25 cellular contexts compared by ENCODE assay signal in the genomic region with DNA sequence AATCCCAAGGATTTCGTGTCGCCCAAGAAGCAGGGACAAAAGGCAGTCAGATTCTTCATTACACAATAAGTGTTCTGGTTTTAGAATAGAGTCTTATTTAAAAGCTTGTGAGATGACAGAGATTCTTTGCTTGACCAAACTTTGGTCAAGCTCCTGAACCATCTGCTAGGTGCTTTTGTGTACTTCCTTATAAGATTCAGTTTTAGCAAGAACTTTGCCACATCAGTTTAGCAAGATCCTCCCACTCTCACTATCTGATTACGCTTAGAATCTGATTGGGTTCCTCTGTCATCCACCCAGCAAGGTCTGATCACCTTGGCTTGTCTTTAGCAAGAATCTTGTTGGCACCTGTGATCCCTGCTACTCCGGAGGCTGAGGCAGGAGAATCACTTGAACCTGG. TPM values are rescaled to one million over a fixed set of nuclear protein-coding genes. Genes with fewer than 3 reads are reported as not detected.
DNase-seq lines count a peak whose midpoint lies in the region; ATAC-seq, FAIRE-seq and TF ChIP-seq lines count a peak whose summit lies in the region.
"Had no signal": no experiment of that assay in that cellular context is flagged by ENCODE, and none has a peak within 500 bp of the region (broad histone marks: within the 10 kb centered on the region; RNA-seq: fewer than 3 reads in every experiment).

No MANE protein-coding gene starts in this region.

- no peak for DNase-seq in Karpas-422
- DNase-seq in GM12878 (ENCODE audit: low read depth, low spot score): no peak
- DNase-seq in mesenchymal stem cell: no peak
- no peak for DNase-seq in GM19239 (ENCODE audit: insufficient read length, low spot score)
- no peak for DNase-seq in sigmoid colon
- no peak for DNase-seq in C1 segment of cervical spinal cord (lab: John Stamatoyannopoulos, UW)
- DNase-seq: 8988T; ACHN; AML-193; BE2C; CD4-positive, alpha-beta T cell; CD8-positive, alpha-beta memory T cell; DMS 273 treated with DMSO at 0.1 percent for 48 hours; DMS79; EL; GDM1; H9 had no signal

- no peak overlapping the region for H3K9ac ChIP-seq in BLaER1 treated with 17β-estradiol and CSF1 and Interleukin-3, amounts not matched to agents 10 nM and 100 nM
- H3K9ac ChIP-seq in Karpas-422 (ENCODE audit: low read length) (no peak overlapping the region), GM12878 (ENCODE audit: control insufficient read depth, insufficient read depth, low read length) (no peak overlapping the region), mesenchymal stem cell (ENCODE audit: low read length) (no peak overlapping the region)
- H3K9ac ChIP-seq: GM23248 had no signal

- no peak overlapping the region for H2BK5ac ChIP-seq in mesenchymal stem cell (ENCODE audit: low read depth, low read length, poor library complexity, severe bottlenecking)

- H2BK120ac ChIP-seq in mesenchymal stem cell (ENCODE audit: low read depth, low read length): no peak overlapping the region

- BruUV-seq in GM12878 (replicated peaks; lab: Mats Ljungman, UMichigan): no TSS peak

- no peaks in the 10 kb centered on the region for H3K27me3 ChIP-seq in BLaER1 treated with 17β-estradiol and CSF1 and Interleukin-3, amounts not matched to agents 10 nM and 100 nM
- H3K27me3 ChIP-seq in Karpas-422 (ENCODE audit: low read length) (no peaks in the 10 kb centered on the region), GM12878 (replicated peaks in 1 of 2; ENCODE audit: control insufficient read depth in 2 of 2, insufficient read depth in 2 of 2, low read length in 1 of 2) (no peaks in the 10 kb centered on the region), mesenchymal stem cell (ENCODE audit: control insufficient read depth in 1 of 2, insufficient read depth in 1 of 2, low read length in 2 of 2) (peaks cover 0 to 6% of the 10 kb centered on the region in 2 experiments), sigmoid colon (no peaks in the 10 kb centered on the region)

- H3K4me3 ChIP-seq in BLaER1 treated with 17β-estradiol and CSF1 and Interleukin-3, amounts not matched to agents 10 nM and 100 nM: no peak overlapping the region
- H3K4me3 ChIP-seq in Karpas-422 (ENCODE audit: low read length) (no peak overlapping the region; the same call in 1 of the 2 replicates), GM12878 (no peak overlapping the region), mesenchymal stem cell (ENCODE audit: insufficient read depth in 1 of 2, low read depth in 1 of 2, low read length in 2 of 2) (no peak overlapping the region), sigmoid colon (no peak overlapping the region)
- H3K4me3 ChIP-seq: A549, GM23248 had no signal

- H4K20me1 ChIP-seq in BLaER1 treated with 17β-estradiol and CSF1 and Interleukin-3, amounts not matched to agents 10 nM and 100 nM: no peaks in the 10 kb centered on the region
- H4K20me1 ChIP-seq in Karpas-422 (ENCODE audit: insufficient read depth, low read depth, low read length) (no peaks in the 10 kb centered on the region), GM12878 (ENCODE audit: control insufficient read depth, insufficient read depth) (no peaks in the 10 kb centered on the region)

- no peaks in the 10 kb centered on the region for H3K79me2 ChIP-seq in Karpas-422 (ENCODE audit: low read length)
- no peaks in the 10 kb centered on the region for H3K79me2 ChIP-seq in GM12878 (ENCODE audit: control insufficient read depth, insufficient read depth, low read length)

- no peak overlapping the region for H2AFZ ChIP-seq in Karpas-422 (ENCODE audit: low read length)
- H2AFZ ChIP-seq in GM12878 (ENCODE audit: control insufficient read depth, low read depth, low read length): no peak overlapping the region
- no peak overlapping the region for H2AFZ ChIP-seq in mesenchymal stem cell (ENCODE audit: low read depth, low read length)
- H2AFZ ChIP-seq: GM23248 had no signal

- no peak overlapping the region for H2AK5ac ChIP-seq in mesenchymal stem cell (ENCODE audit: low read length, severe bottlenecking)

- no peak overlapping the region for H3K27ac ChIP-seq in BLaER1 treated with 17β-estradiol and CSF1 and Interleukin-3, amounts not matched to agents 10 nM and 100 nM
- H3K27ac ChIP-seq in Karpas-422 (ENCODE audit: low read length) (peak overlapping the region; percentile 71), GM12878 (ENCODE audit: control insufficient read depth, insufficient read depth) (no peak overlapping the region), mesenchymal stem cell (ENCODE audit: low read length, poor library complexity, severe bottlenecking) (no peak overlapping the region), sigmoid colon (no peak overlapping the region)
- H3K27ac ChIP-seq: A549, GM23248 had no signal

- no peak overlapping the region for H3K4ac ChIP-seq in mesenchymal stem cell (ENCODE audit: low read depth in 1 of 2, low read length in 2 of 2)

- no peak overlapping the region for H4K8ac ChIP-seq in mesenchymal stem cell (ENCODE audit: low read length)

- H3K23ac ChIP-seq in mesenchymal stem cell (ENCODE audit: low read length in 2 of 2): no peak overlapping the region

- POLR2A ChIA-PET in GM12878 (lab: Charles Lee): no interaction called here

- 39% methylated on average over 4 of the region's 4 CpGs for WGBS in GM12878 (ENCODE audit: insufficient coverage, insufficient replicate concordance, low lambda C conversion rate, missing lambda C conversion rate)
- 86% methylated on average over 4 of the region's 4 CpGs for WGBS in mesenchymal stem cell
- 88 to 91% methylated on average over 4 of the region's 4 CpGs for WGBS in sigmoid colon, 2 donors

- H3K18ac ChIP-seq in mesenchymal stem cell (ENCODE audit: low read depth in 1 of 2, low read length in 2 of 2): no peak overlapping the region

- H3K4me2 ChIP-seq in BLaER1 treated with 17β-estradiol and CSF1 and Interleukin-3, amounts not matched to agents 10 nM and 100 nM: peak overlapping the region in 7 of 11 experiments; percentile 8 to 69 (median 65); a peak in 12 of 22 replicates
- H3K4me2 ChIP-seq in Karpas-422 (ENCODE audit: low read depth, low read length, poor library complexity, severe bottlenecking) (peak overlapping the region; percentile 36), GM12878 (ENCODE audit: control insufficient read depth, insufficient read depth) (no peak overlapping the region), mesenchymal stem cell (ENCODE audit: low read length, poor library complexity, severe bottlenecking) (no peak overlapping the region)
- H3K4me2 ChIP-seq: A549 had no signal

- in situ Hi-C loops in GM12878 (cut with MboI): no loop called here

- H3K9me2 ChIP-seq in Karpas-422 (replicated peaks; ENCODE audit: insufficient read depth, low read length): no peaks in the 10 kb centered on the region

- no peak overlapping the region for H2BK15ac ChIP-seq in mesenchymal stem cell (ENCODE audit: low read depth, poor library complexity, severe bottlenecking)

- CTCF ChIA-PET in GM12878 (lab: Yijun Ruan, JAX): interaction anchor here (1.3 kb wide), 2 partner anchors 9 to 15 kb away, joined by 3 to 6 read pairs; no protein-coding TSS in a partner anchor

- intact Hi-C loops in GM12878 (cut with micrococcal nuclease; ENCODE audit: unreplicated experiment) (no loop called here), sigmoid colon (cut with DNase I) (no loop called here)

- no peak overlapping the region for H4K91ac ChIP-seq in mesenchymal stem cell (ENCODE audit: low read length)

- no peaks in the 10 kb centered on the region for H3K36me3 ChIP-seq in BLaER1 treated with 17β-estradiol and CSF1 and Interleukin-3, amounts not matched to agents 10 nM and 100 nM
- H3K36me3 ChIP-seq in Karpas-422 (ENCODE audit: insufficient read depth, low read length): no peaks in the 10 kb centered on the region
- no peaks in the 10 kb centered on the region for H3K36me3 ChIP-seq in GM12878 (ENCODE audit: control insufficient read depth in 2 of 2, insufficient read depth in 2 of 2, low read length in 1 of 2)
- H3K36me3 ChIP-seq in mesenchymal stem cell (ENCODE audit: control insufficient read depth in 1 of 2, insufficient read depth in 2 of 2, low read depth in 1 of 2, low read length in 2 of 2): no peaks in the 10 kb centered on the region
- H3K36me3 ChIP-seq in sigmoid colon: no peaks in the 10 kb centered on the region
- H3K36me3 ChIP-seq: BE2C had no signal

- H3K79me1 ChIP-seq in mesenchymal stem cell (replicated peaks; ENCODE audit: low read length, poor library complexity, severe bottlenecking): no peaks in the 10 kb centered on the region

- TF ChIP-seq EP300 in GM12878 (IDR thresholded peaks at IDR 0.05; ENCODE audit: borderline replicate concordance in 1 of 2, control insufficient read depth in 1 of 2, low read depth in 2 of 2, low read length in 2 of 2) (no peak), sigmoid colon (IDR thresholded peaks at IDR 0.05) (no peak)

- RAD21 ChIA-PET in GM12878 (lab: Charles Lee; ENCODE audit: unreplicated experiment): no interaction called here

- ATAC-seq in GM12878: peak; percentile 25; the same call in 1 of the 3 replicates
- ATAC-seq: A549, HCT116 had no signal

- H2BK12ac ChIP-seq in mesenchymal stem cell (ENCODE audit: low read length in 2 of 2): no peak overlapping the region

- SMC1A ChIA-PET in GM12878 (lab: Charles Lee; ENCODE audit: uncharacterized antibody, unreplicated experiment): interaction anchor here (0.9 kb wide), 1 partner anchor 15 kb away, joined by 3 read pairs; no protein-coding TSS in a partner anchor

- H3K4me1 ChIP-seq in BLaER1 treated with 17β-estradiol and CSF1 and Interleukin-3, amounts not matched to agents 10 nM and 100 nM: peaks cover 0 to 19% (median 14%) of the 10 kb centered on the region in 10 experiments; a peak in 17 of 20 replicates
- H3K4me1 ChIP-seq in Karpas-422 (ENCODE audit: low read length) (peaks cover 21% of the 10 kb centered on the region), GM12878 (ENCODE audit: control insufficient read depth, insufficient read depth, low read length) (no peaks in the 10 kb centered on the region), mesenchymal stem cell (ENCODE audit: control insufficient read depth, insufficient read depth, low read depth, low read length) (no peaks in the 10 kb centered on the region), sigmoid colon (no peaks in the 10 kb centered on the region)
- H3K4me1 ChIP-seq: A549, BE2C had no signal

- H3K14ac ChIP-seq in mesenchymal stem cell (ENCODE audit: low read length in 2 of 2): no peak overlapping the region

- no peak for TF ChIP-seq RAD21 in GM12878 (IDR thresholded peaks at IDR 0.05; ENCODE audit: insufficient read depth, low read depth, low read length)

- peaks cover 0 to 12% (median 4%) of the 10 kb centered on the region in 11 experiments; a peak in 8 of 22 replicates for H3K9me3 ChIP-seq in BLaER1 treated with 17β-estradiol and CSF1 and Interleukin-3, amounts not matched to agents 10 nM and 100 nM (replicated peaks in 1 of 11)
- H3K9me3 ChIP-seq in Karpas-422 (ENCODE audit: low read length) (no peaks in the 10 kb centered on the region), GM12878 (replicated peaks; ENCODE audit: control insufficient read depth, insufficient read depth, low read length) (no peaks in the 10 kb centered on the region; the same call in 2 of the 3 replicates), mesenchymal stem cell (ENCODE audit: control insufficient read depth, low read length) (no peaks in the 10 kb centered on the region), sigmoid colon (no peaks in the 10 kb centered on the region)
- H3K9me3 ChIP-seq: A549, BE2C had no signal

- no peak for TF ChIP-seq CTCF in GM12878 (IDR thresholded peaks at IDR 0.05 in 2 of 3, conservative IDR thresholded peaks at IDR 0.05 in 1 of 3; ENCODE audit: control insufficient read depth in 2 of 3, extremely low read depth in 1 of 3, insufficient read depth in 1 of 3, low read depth in 3 of 3, low read length in 3 of 3)
- TF ChIP-seq CTCF in sigmoid colon (IDR thresholded peaks at IDR 0.05): no peak

- no peak for FAIRE-seq in GM12878 (lab: Jason Lieb, UNC)
- FAIRE-seq in GM19239 (lab: Jason Lieb, UNC): no peak
- FAIRE-seq: A549, D721Med, GM12891, GM18507 had no signal

- TF ChIP-seq POLR2A in GM12878 (IDR thresholded peaks at IDR 0.05; ENCODE audit: low read depth, low read length) (no peak), sigmoid colon (IDR thresholded peaks at IDR 0.05) (no peak)

RNA-seq across cellular contexts. Expression of a gene that starts 38.2 kb away (rescaled TPM):
- 26.1 and 63.4 TPM in 2 replicates for total RNA-seq in Karpas-422 (2014; rRNA removed; shearing (Covaris generic); ENCODE audit: low replicate concordance)
- 6.5 and 13.6 TPM in 2 replicates for total RNA-seq in GM12878 (2013; cell fraction: nucleolus; rRNA removed)
- 29.1 and 30.7 TPM in 2 replicates for total RNA-seq in GM12878 (2014; rRNA removed)
- 72.8 and 74.7 TPM in 2 replicates for total RNA-seq in GM12878 (2014; rRNA removed; fragmentation: Illumina TruSeq; extraction: Trizol)
- total RNA-seq in GM12878 (2021): 25.0 and 29.3 TPM in 2 replicates
- 13.7 TPM for polyA plus RNA-seq in GM12878 (2011; ENCODE audit: low read depth)
- 54.2 and 89.2 TPM in 2 replicates for polyA plus RNA-seq in GM12878 (2011; rRNA removed)
- polyA plus RNA-seq in GM12878 (2011; cell fraction: cytosol; rRNA removed): 16.0 and 17.5 TPM in 2 replicates
- polyA plus RNA-seq in GM12878 (2011; cell fraction: nucleus; rRNA removed): 11.2 and 14.4 TPM in 2 replicates
- polyA plus RNA-seq in GM12878 (2012): 16.9 and 19.3 TPM in 2 replicates
- 40.2 and 50.2 TPM in 2 replicates for polyA plus RNA-seq in GM12878 (2014; fragmentation: Illumina TruSeq; extraction: Trizol)
- polyA plus RNA-seq in GM12878 (2014; fragmentation: Nextera tagmentation; extraction: Ambion mirVana): 100 to 1,000 TPM; 101 to 124 TPM
- polyA plus RNA-seq in GM12878 (2014; rRNA removed): 17.1 and 24.3 TPM in 2 replicates
- 100 to 1,000 TPM in 1 of 2 experiments, 10 to 100 TPM in 1; 99.0 to 111 TPM for polyA plus RNA-seq in GM12878 (2016; fragmentation: Nextera tagmentation; extraction: Ambion mirVana)
- polyA minus RNA-seq in GM12878 (2011; rRNA and poly(A)+ RNA removed): 9.4 and 10.5 TPM in 2 replicates
- polyA minus RNA-seq in GM12878 (2011; cell fraction: cytosol; rRNA and poly(A)+ RNA removed): 22.2 and 31.3 TPM in 2 replicates
- 4.0 and 17.7 TPM in 2 replicates for polyA minus RNA-seq in GM12878 (2011; cell fraction: nucleus; rRNA and poly(A)+ RNA removed)
- polyA plus RNA-seq in mesenchymal stem cell (2013, experiment 1 of 2): 8.4 TPM
- 8.1 TPM for polyA plus RNA-seq in mesenchymal stem cell (2013, experiment 2 of 2)
- 10 to 100 TPM in 2 of 4 donors, 1 to 10 TPM in 2; 3.3 to 13.2 (median 10.8) TPM for total RNA-seq in sigmoid colon
- 10 to 100 TPM; 13.5 to 28.4 (median 21.6) TPM for polyA plus RNA-seq in sigmoid colon

RNA-seq across cellular contexts. Expression of a gene that starts 54.7 kb away (rescaled TPM):
- total RNA-seq in Karpas-422 (2014; rRNA removed; shearing (Covaris generic); ENCODE audit: low replicate concordance): not detected in 2 replicates
- total RNA-seq in GM12878 (2013; cell fraction: nucleolus; rRNA removed): not detected in 2 replicates
- total RNA-seq in GM12878 (2014; rRNA removed): not detected in 2 replicates
- total RNA-seq in GM12878 (2014; rRNA removed; fragmentation: Illumina TruSeq; extraction: Trizol): not detected in 2 replicates
- total RNA-seq in GM12878 (2021): not detected in 2 replicates
- not detected for polyA plus RNA-seq in GM12878 (2011; ENCODE audit: low read depth)
- not detected in 2 replicates for polyA plus RNA-seq in GM12878 (2011; rRNA removed)
- not detected in 2 replicates for polyA plus RNA-seq in GM12878 (2011; cell fraction: cytosol; rRNA removed)
- polyA plus RNA-seq in GM12878 (2011; cell fraction: nucleus; rRNA removed): not detected in 2 replicates
- polyA plus RNA-seq in GM12878 (2012): not detected in 2 replicates
- polyA plus RNA-seq in GM12878 (2014; fragmentation: Illumina TruSeq; extraction: Trizol): not detected in 2 replicates
- polyA plus RNA-seq in GM12878 (2014; fragmentation: Nextera tagmentation; extraction: Ambion mirVana): not detected
- not detected in 2 replicates for polyA plus RNA-seq in GM12878 (2014; rRNA removed)
- not detected for polyA plus RNA-seq in GM12878 (2016; fragmentation: Nextera tagmentation; extraction: Ambion mirVana)
- polyA minus RNA-seq in GM12878 (2011; rRNA and poly(A)+ RNA removed): not detected in 2 replicates
- polyA minus RNA-seq in GM12878 (2011; cell fraction: cytosol; rRNA and poly(A)+ RNA removed): not detected in 2 replicates
- not detected in 2 replicates for polyA minus RNA-seq in GM12878 (2011; cell fraction: nucleus; rRNA and poly(A)+ RNA removed)
- polyA plus RNA-seq in mesenchymal stem cell (2013, experiment 1 of 2): not detected
- not detected for polyA plus RNA-seq in mesenchymal stem cell (2013, experiment 2 of 2)
- under 1 TPM in 2 of 4 donors, not detected in 2; 0.41 to 0.71 TPM for total RNA-seq in sigmoid colon
- under 1 TPM in 1 of 3 donors, not detected in 2; 0.10 TPM for polyA plus RNA-seq in sigmoid colon
- total RNA-seq: CD4-positive, alpha-beta T cell; CD8-positive, alpha-beta memory T cell; GM23248 had no signal
- polyA plus RNA-seq: A549; CD14-positive monocyte; CD8-positive, alpha-beta memory T cell; GM23248 had no signal

Comparison
In these comparisons a context has a peak if more than half of its experiments do, and no peak if none do; other contexts are left out.
1. H3K4me2 ChIP-seq: peak in BLaER1 treated with 17β-estradiol and CSF1 and Interleukin-3, amounts not matched to agents 10 nM and 100 nM (7 of 11) and Karpas-422 (single experiment); none in GM12878 (single experiment) and mesenchymal stem cell (single experiment).